Comparison of ENCODE assay signal across 8 cellular contexts in the genomic region with DNA sequence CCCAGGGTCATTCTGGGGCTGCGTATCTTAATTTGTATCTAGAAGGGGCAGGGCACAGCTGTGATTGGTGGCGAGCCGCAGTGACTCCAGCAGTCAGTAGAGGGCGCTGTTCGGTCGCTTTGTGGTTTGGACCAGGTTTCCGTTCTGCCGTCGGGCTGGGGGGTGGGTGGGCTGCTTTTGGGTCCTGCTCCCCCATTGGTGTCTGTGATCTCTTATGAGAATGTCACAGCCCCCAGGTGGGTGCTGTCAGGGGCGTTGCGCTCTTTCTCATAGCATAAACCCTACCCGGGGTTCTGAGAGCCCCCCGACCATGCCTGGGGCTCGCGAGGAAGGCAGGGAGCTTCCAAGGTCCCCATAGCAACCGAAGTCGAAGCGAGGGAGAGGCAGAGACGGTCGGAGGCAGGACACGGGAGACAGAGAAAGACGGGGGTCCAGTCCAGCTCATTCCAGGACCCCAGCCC.
DNase-seq lines count a peak whose midpoint lies in the region; ATAC-seq and TF ChIP-seq lines count a peak whose summit lies in the region.

No MANE protein-coding gene starts in this region.

- peaks cover 98% of the 10 kb centered on the region for H3K27me3 ChIP-seq in MM.1S (replicated peaks; ENCODE audit: insufficient read depth, low read length)
- peaks cover 4% of the 10 kb centered on the region for H3K27me3 ChIP-seq in iPS-15b (ENCODE audit: control insufficient read depth, insufficient read depth, low read length)

- H3K4me3 ChIP-seq in MM.1S (ENCODE audit: low read length) (no peak overlapping the region), astrocyte of the cerebellum (ENCODE audit: low read depth, low read length) (no peak overlapping the region), iPS-15b (ENCODE audit: low read depth, low read length) (peak overlapping the region; percentile 33)

- peak; percentile 27 for DNase-seq in ELR (ENCODE audit: low read depth)
- DNase-seq in MM.1S, result peak; percentile 60
- DNase-seq in T-helper 22 cell (ENCODE audit: low read depth), result peak; percentile 19
- no peak for DNase-seq in astrocyte of the cerebellum (ENCODE audit: low read depth)
- peak; percentile 52 to 72 (median 64) for DNase-seq in stimulated activated CD4-positive, alpha-beta T cell treated with anti-CD3 and anti-CD28 coated beads, Interleukin-12 subunit alpha, Interleukin-12 subunit beta, amount 100 ng/mL, for 48 hours (ENCODE audit: low read depth in 2 of 3, low spot score in 1 of 3)

- peak; percentile 95 for TF ChIP-seq CTCF in MM.1S (IDR thresholded peaks at IDR 0.05; ENCODE audit: low read length)
- TF ChIP-seq CTCF in astrocyte of the cerebellum (IDR thresholded peaks at IDR 0.05; ENCODE audit: low read depth, low read length, missing control alignments), result peak; percentile 58

- H2AFZ ChIP-seq in MM.1S (ENCODE audit: low read length), result no peak overlapping the region

- in situ Hi-C loops in astrocyte of the cerebellum (cut with HindIII; ENCODE audit: low sequenced_read_pairs), result no loop called here

- no peaks in the 10 kb centered on the region for H3F3A ChIP-seq in MM.1S (ENCODE audit: insufficient read depth, low read length)

- no peaks in the 10 kb centered on the region; the same call in 1 of the 2 replicates for H3K4me1 ChIP-seq in MM.1S (ENCODE audit: low read length)
- peaks cover 9% of the 10 kb centered on the region for H3K4me1 ChIP-seq in iPS-15b (ENCODE audit: control insufficient read depth, insufficient read depth, low read length)

- H3K79me2 ChIP-seq in MM.1S (ENCODE audit: low read length), result no peaks in the 10 kb centered on the region

- H4K20me1 ChIP-seq in MM.1S (ENCODE audit: insufficient read depth, low read length), result no peaks in the 10 kb centered on the region

- H3K36me3 ChIP-seq in MM.1S (replicated peaks; ENCODE audit: insufficient read depth, low read length), result no peaks in the 10 kb centered on the region
- H3K36me3 ChIP-seq in iPS-15b (ENCODE audit: control insufficient read depth, insufficient read depth, low read length), result no peaks in the 10 kb centered on the region

- H3K9ac ChIP-seq in MM.1S (ENCODE audit: low read length), result no peak overlapping the region
- no peak overlapping the region for H3K9ac ChIP-seq in iPS-15b (ENCODE audit: low read depth, low read length)

- no peaks in the 10 kb centered on the region for H3K9me3 ChIP-seq in MM.1S (replicated peaks; ENCODE audit: insufficient read depth, low read length)
- no peaks in the 10 kb centered on the region for H3K9me3 ChIP-seq in iPS-15b (ENCODE audit: control insufficient read depth, insufficient read depth, low read length)

- H3K9me2 ChIP-seq in MM.1S (replicated peaks; ENCODE audit: insufficient read depth, low read length), result no peaks in the 10 kb centered on the region

- ATAC-seq in HG03432 (IDR thresholded peaks at IDR 0.05; ENCODE audit: unreplicated experiment) (no peak), GM19397 (IDR thresholded peaks at IDR 0.05; ENCODE audit: unreplicated experiment) (no peak)

- peak overlapping the region; percentile 9; the same call in 1 of the 2 replicates for H3K4me2 ChIP-seq in MM.1S (ENCODE audit: low read depth, low read length)

- no peak overlapping the region for H3K27ac ChIP-seq in MM.1S (ENCODE audit: low read length)
